ENCODE assay signal across 26 cellular contexts in genomic region chr1:22670352-22670964, GRCh38. TPM values are rescaled to one million over a fixed set of nuclear protein-coding genes. Genes with fewer than 3 reads are reported as not detected.
DNase-seq lines count a peak whose midpoint lies in the region; ATAC-seq and TF ChIP-seq lines count a peak whose summit lies in the region.
"Had no signal": no experiment of that assay in that cellular context is flagged by ENCODE, and none has a peak within 500 bp of the region (broad histone marks: within the 10 kb centered on the region; RNA-seq: fewer than 3 reads in every experiment).

No MANE protein-coding gene starts in this region.

- no peaks in the 10 kb centered on the region for H3K4me1 Mint-ChIP-seq in endodermal cell
- H3K4me1 Mint-ChIP-seq: CD4-positive, alpha-beta memory T cell had no signal

- no peaks in the 10 kb centered on the region for H3K9me3 ChIP-seq in endodermal cell (ENCODE audit: control insufficient read depth, low read length)
- H3K9me3 ChIP-seq: BLaER1 had no signal

- no peak overlapping the region for H3K27ac Mint-ChIP-seq in endodermal cell
- H3K27ac Mint-ChIP-seq: CD4-positive, alpha-beta memory T cell; HFFc6 had no signal

- DNase-seq in DMS 273 (lab: John Stamatoyannopoulos, UW; ENCODE audit: unreplicated experiment), result peak; percentile 24
- DNase-seq in DMS 273 treated with DMSO at 0.1 percent for 48 hours (lab: John Stamatoyannopoulos, UW), result no peak
- DNase-seq in COLO668 (lab: John Stamatoyannopoulos, UW; ENCODE audit: unreplicated experiment), result peak; percentile 33
- DNase-seq in NCI-H69 (lab: John Stamatoyannopoulos, UW), result peak; percentile 85
- peak; percentile 41 for DNase-seq in left kidney (ENCODE audit: low read depth, low spot score)
- DNase-seq in endodermal cell, result no peak
- DNase-seq: ACHN; CD4-positive, alpha-beta memory T cell; EL; H7; HFFc6; KG1; NCI-H1092; NCI-H1436; NCI-H2029; NCI-H446 treated with DMSO at 0.1 percent for 48 hours; NCI-H748 treated with DMSO at 0.1 percent for 48 hours; T-helper 2 cell had no signal

- H3K36me3 Mint-ChIP-seq in endodermal cell (ENCODE audit: low read depth), result no peaks in the 10 kb centered on the region
- H3K36me3 Mint-ChIP-seq: CD4-positive, alpha-beta memory T cell had no signal

- no peak for TF ChIP-seq CTCF in endodermal cell (conservative IDR thresholded peaks at IDR 0.05)

- H3K36me3 ChIP-seq in endodermal cell (ENCODE audit: control insufficient read depth, insufficient read depth, low read length), result no peaks in the 10 kb centered on the region
- H3K36me3 ChIP-seq: BLaER1 had no signal

- H3K27me3 Mint-ChIP-seq in endodermal cell (ENCODE audit: insufficient read depth), result no peaks in the 10 kb centered on the region

- H3K4me3 Mint-ChIP-seq in endodermal cell, result no peak overlapping the region
- H3K4me3 Mint-ChIP-seq: HFFc6 had no signal

- H3K27me3 ChIP-seq in endodermal cell (ENCODE audit: control insufficient read depth, insufficient read depth, low read length, poor library complexity, severe bottlenecking), result no peaks in the 10 kb centered on the region
- H3K27me3 ChIP-seq: BLaER1 had no signal

- no peak overlapping the region for H3K27ac ChIP-seq in endodermal cell (ENCODE audit: low read depth, low read length)
- H3K27ac ChIP-seq: 22Rv1, BLaER1, HL-60 had no signal

- no peak overlapping the region for H3K9ac ChIP-seq in endodermal cell (ENCODE audit: extremely low read depth, low read length, poor library complexity, severe bottlenecking)
- H3K9ac ChIP-seq: BLaER1 had no signal

- H3K4me1 ChIP-seq in endodermal cell (ENCODE audit: control insufficient read depth, insufficient read depth, low read length), result peaks cover 2% of the 10 kb centered on the region
- H3K4me1 ChIP-seq: BLaER1 had no signal

- ATAC-seq in HG02973 (IDR thresholded peaks at IDR 0.05; ENCODE audit: unreplicated experiment) (no peak), SK-N-SH treated with all-trans-retinoic acid at 6 μM for 48 hours (no peak)
- ATAC-seq: Right ventricle myocardium inferior had no signal

- no peak overlapping the region for H3K4me3 ChIP-seq in endodermal cell (ENCODE audit: low read length)
- H3K4me3 ChIP-seq: BLaER1 had no signal

- no peaks in the 10 kb centered on the region for H3K9me3 Mint-ChIP-seq in endodermal cell
- H3K9me3 Mint-ChIP-seq: CD4-positive, alpha-beta memory T cell; HFFc6 had no signal

- WGBS in endodermal cell (ENCODE audit: insufficient coverage in 1 of 2, insufficient read length in 1 of 2), 2 experiments, result 82 to 89% methylated on average over 10 to 12 of the region's 12 CpGs

TF ChIP-seq in SK-N-SH treated with all-trans-retinoic acid at 6 μM for 48 hours, 23 proteins besides CTCF, POLR2A, EP300 and RAD21:
- TF ChIP-seq GLIS3 (CRISPR knock-in tag; IDR thresholded peaks at IDR 0.05) (no peak), ZNF8 (CRISPR knock-in tag; IDR thresholded peaks at IDR 0.05) (no peak), ZC3H10 (CRISPR knock-in tag; IDR thresholded peaks at IDR 0.05) (no peak), ZFP30 (CRISPR knock-in tag; IDR thresholded peaks at IDR 0.05) (no peak), ISL1 (CRISPR knock-in tag; IDR thresholded peaks at IDR 0.05) (no peak)

RNA-seq across cellular contexts. Expression of gene C1QB, which starts 17.4 kb away (rescaled TPM):
- total RNA-seq in endodermal cell, result not detected
- not detected for polyA plus RNA-seq in endodermal cell (2013, experiment 1 of 2)
- polyA plus RNA-seq in endodermal cell (2013, experiment 2 of 2), result not detected
- total RNA-seq: H7, HFFc6, HT-29, OCI-LY7 had no signal
- polyA plus RNA-seq: CD4-positive, alpha-beta memory T cell had no signal

RNA-seq across cellular contexts. Expression of gene C1QC, which starts 27.0 kb away (rescaled TPM):
- not detected for total RNA-seq in endodermal cell
- polyA plus RNA-seq in endodermal cell (2013, experiment 1 of 2), result not detected
- not detected for polyA plus RNA-seq in endodermal cell (2013, experiment 2 of 2)
- total RNA-seq: H7, HFFc6, HT-29, OCI-LY7 had no signal
- polyA plus RNA-seq: CD4-positive, alpha-beta memory T cell had no signal

RNA-seq across cellular contexts. Expression of gene C1QA, which starts 34.0 kb away (rescaled TPM):
- total RNA-seq in endodermal cell, result not detected
- not detected for polyA plus RNA-seq in endodermal cell (2013, experiment 1 of 2)
- polyA plus RNA-seq in endodermal cell (2013, experiment 2 of 2), result not detected
- total RNA-seq: H7, HFFc6, HT-29, OCI-LY7 had no signal
- polyA plus RNA-seq: CD4-positive, alpha-beta memory T cell had no signal

RNA-seq across cellular contexts. Expression of gene EPHB2, which starts 40.2 kb away (rescaled TPM):
- 10 to 100 TPM; 34.0 to 50.7 TPM for total RNA-seq in endodermal cell
- 49.8 TPM for polyA plus RNA-seq in endodermal cell (2013, experiment 1 of 2)
- 46.5 TPM for polyA plus RNA-seq in endodermal cell (2013, experiment 2 of 2)
- polyA plus RNA-seq: CD4-positive, alpha-beta memory T cell had no signal

Comparison
In these comparisons a context has a peak if more than half of its experiments do, and no peak if none do; other contexts are left out.
1. DNase-seq: peak in DMS 273 (single experiment), COLO668 (single experiment), NCI-H69 (single experiment) and left kidney (single experiment); none in DMS 273 treated with DMSO at 0.1 percent for 48 hours (single experiment) and endodermal cell (single experiment).